ENCODE assay signal across 1 cellular context in the genomic region with DNA sequence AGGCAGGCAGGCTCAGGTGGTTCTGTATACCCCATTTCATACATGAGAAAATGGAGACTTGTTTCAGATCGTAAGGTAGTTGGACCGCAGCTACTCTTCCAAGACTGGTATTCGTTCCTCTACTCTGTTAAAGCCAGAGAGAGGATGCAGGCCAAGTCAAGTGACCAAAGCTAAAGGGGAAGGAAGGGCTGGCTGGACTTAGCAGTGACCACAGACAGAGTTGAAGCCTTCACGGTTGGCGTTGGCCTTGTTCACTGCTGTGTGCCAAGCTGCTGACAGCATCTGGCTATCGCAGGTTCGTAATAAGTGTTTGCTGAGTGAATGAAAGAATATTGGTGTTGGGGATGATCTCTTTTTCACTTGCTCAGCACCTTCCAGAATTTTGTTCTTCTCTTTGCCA.
TF ChIP-seq lines count a peak whose summit lies in the region.

No MANE protein-coding gene starts in this region.

TF ChIP-seq in H1, 55 proteins besides CTCF, POLR2A, EP300 and RAD21 (continued from another document):
- TF ChIP-seq, protein P1, sequence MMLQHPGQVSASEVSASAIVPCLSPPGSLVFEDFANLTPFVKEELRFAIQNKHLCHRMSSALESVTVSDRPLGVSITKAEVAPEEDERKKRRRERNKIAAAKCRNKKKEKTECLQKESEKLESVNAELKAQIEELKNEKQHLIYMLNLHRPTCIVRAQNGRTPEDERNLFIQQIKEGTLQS (IDR thresholded peaks at IDR 0.05; ENCODE audit: insufficient read depth, low read depth, low read length), result no peak
- TF ChIP-seq JUN (IDR thresholded peaks at IDR 0.05; ENCODE audit: low read depth, low read length), result no peak
